Comparison of ENCODE assay signal across 27 cellular contexts in genomic region chr13:83214452-83214851, GRCh38.
"Had no signal": no experiment of that assay in that cellular context is flagged by ENCODE, and none has a peak within 500 bp of the region (broad histone marks: within the 10 kb centered on the region; RNA-seq: fewer than 3 reads in every experiment).

No MANE protein-coding gene starts in this region.

- H3K27me3 ChIP-seq: esophagus muscularis mucosa, gastroesophageal sphincter, right lobe of liver, testis, tibial nerve, upper lobe of right lung, vagina had no signal

- DNase-seq: effector memory CD8-positive, alpha-beta T cell; foreskin fibroblast; glutamatergic neuron; immature natural killer cell; kidney; left cardiac atrium; left ventricle myocardium inferior; mesendoderm; naive B cell; psoas muscle; retina; right lobe of liver; stimulated activated CD4-positive, alpha-beta T cell treated with anti-CD3 and anti-CD28 coated beads, Interleukin-2, amount 100 ng/mL, for 24 hours; stimulated activated CD4-positive, alpha-beta T cell treated with anti-CD3 and anti-CD28 coated beads, Interleukin-4, amount 100 ng/mL, for 4 hours; stimulated activated naive B cell treated with anti-CD40 and anti-IgM and Interleukin-4, amounts not matched to agents 10 μg/mL and 1 μg/mL and 100 μg/mL, for 72 hours; stimulated activated naive CD8-positive, alpha-beta T cell treated with anti-CD3 and anti-CD28 coated beads, Interleukin-15, amount 100 ng/mL, for 72 hours; testis; upper lobe of right lung had no signal

- H3K27ac Mint-ChIP-seq: dendritic cell treated with granulocyte-macrophage colony-stimulating factor and Interleukin-4, amounts not matched to agents 40 ng/mL and 50 ng/mL, for 4 days; effector memory CD8-positive, alpha-beta T cell; immature natural killer cell; naive B cell; nephron; stimulated activated naive B cell treated with anti-CD40 and anti-IgM and Interleukin-4, amounts not matched to agents 10 μg/mL and 1 μg/mL and 100 μg/mL, for 72 hours; stimulated activated naive CD8-positive, alpha-beta T cell treated with anti-CD3 and anti-CD28 coated beads, Interleukin-15, amount 100 ng/mL, for 72 hours had no signal

- ATAC-seq: effector memory CD8-positive, alpha-beta T cell; gastroesophageal sphincter; left cardiac atrium; psoas muscle; right lobe of liver; stimulated activated naive B cell treated with anti-CD40 and anti-IgM and Interleukin-4, amounts not matched to agents 10 μg/mL and 1 μg/mL and 100 μg/mL, for 72 hours; stimulated activated naive CD8-positive, alpha-beta T cell treated with anti-CD3 and anti-CD28 coated beads, Interleukin-15, amount 100 ng/mL, for 72 hours; upper lobe of right lung had no signal

- H3K9me3 Mint-ChIP-seq: stimulated activated naive CD8-positive, alpha-beta T cell treated with anti-CD3 and anti-CD28 coated beads, Interleukin-15, amount 100 ng/mL, for 72 hours had no signal

- H3K36me3 ChIP-seq: esophagus muscularis mucosa, gastroesophageal sphincter, left ventricle myocardium inferior, right lobe of liver, tibial nerve, upper lobe of right lung, vagina had no signal

- H3K27ac ChIP-seq: epithelial cell of prostate, esophagus muscularis mucosa, gastroesophageal sphincter, left ventricle myocardium inferior, psoas muscle, right lobe of liver, skin epidermis, testis, tibial nerve, upper lobe of right lung, vagina had no signal

- H3K4me3 ChIP-seq: esophagus muscularis mucosa, gastroesophageal sphincter, left ventricle myocardium inferior, lung, psoas muscle, right lobe of liver, skin epidermis, testis, tibial nerve, upper lobe of right lung, vagina had no signal

- H3K27me3 Mint-ChIP-seq: dendritic cell treated with granulocyte-macrophage colony-stimulating factor and Interleukin-4, amounts not matched to agents 40 ng/mL and 50 ng/mL, for 4 days; effector memory CD8-positive, alpha-beta T cell; naive B cell; stimulated activated naive B cell treated with anti-CD40 and anti-IgM and Interleukin-4, amounts not matched to agents 10 μg/mL and 1 μg/mL and 100 μg/mL, for 72 hours; stimulated activated naive CD8-positive, alpha-beta T cell treated with anti-CD3 and anti-CD28 coated beads, Interleukin-15, amount 100 ng/mL, for 72 hours had no signal

- H3K36me3 Mint-ChIP-seq: immature natural killer cell; naive B cell; stimulated activated naive B cell treated with anti-CD40 and anti-IgM and Interleukin-4, amounts not matched to agents 10 μg/mL and 1 μg/mL and 100 μg/mL, for 72 hours had no signal

- H3K4me3 Mint-ChIP-seq: dendritic cell treated with granulocyte-macrophage colony-stimulating factor and Interleukin-4, amounts not matched to agents 40 ng/mL and 50 ng/mL, for 4 days; effector memory CD8-positive, alpha-beta T cell; immature natural killer cell; naive B cell; nephron; stimulated activated naive B cell treated with anti-CD40 and anti-IgM and Interleukin-4, amounts not matched to agents 10 μg/mL and 1 μg/mL and 100 μg/mL, for 72 hours; stimulated activated naive CD8-positive, alpha-beta T cell treated with anti-CD3 and anti-CD28 coated beads, Interleukin-15, amount 100 ng/mL, for 72 hours had no signal

- H3K4me1 Mint-ChIP-seq: immature natural killer cell; naive B cell; stimulated activated naive B cell treated with anti-CD40 and anti-IgM and Interleukin-4, amounts not matched to agents 10 μg/mL and 1 μg/mL and 100 μg/mL, for 72 hours; stimulated activated naive CD8-positive, alpha-beta T cell treated with anti-CD3 and anti-CD28 coated beads, Interleukin-15, amount 100 ng/mL, for 72 hours had no signal
